ENCODE assay signal across 1 cellular context in genomic region chr9:113387560-113388230, GRCh38.
TF ChIP-seq lines count a peak whose summit lies in the region.

No MANE protein-coding gene starts in this region.

TF ChIP-seq in HepG2, 621 proteins besides CTCF, POLR2A, EP300 and RAD21 (continued from another document and continues in another):
- TF ChIP-seq, protein P1, sequence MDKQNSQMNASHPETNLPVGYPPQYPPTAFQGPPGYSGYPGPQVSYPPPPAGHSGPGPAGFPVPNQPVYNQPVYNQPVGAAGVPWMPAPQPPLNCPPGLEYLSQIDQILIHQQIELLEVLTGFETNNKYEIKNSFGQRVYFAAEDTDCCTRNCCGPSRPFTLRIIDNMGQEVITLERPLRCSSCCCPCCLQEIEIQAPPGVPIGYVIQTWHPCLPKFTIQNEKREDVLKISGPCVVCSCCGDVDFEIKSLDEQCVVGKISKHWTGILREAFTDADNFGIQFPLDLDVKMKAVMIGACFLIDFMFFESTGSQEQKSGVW (CRISPR knock-in tag; IDR thresholded peaks at IDR 0.05; ENCODE audit: borderline replicate concordance) = no peak
- TF ChIP-seq POLR2G (IDR thresholded peaks at IDR 0.05; ENCODE audit: low read depth, low read length) (peak; percentile 77), ZNF577 (CRISPR knock-in tag; IDR thresholded peaks at IDR 0.05; ENCODE audit: borderline replicate concordance, low read depth) (no peak), ZNF180 (CRISPR knock-in tag; IDR thresholded peaks at IDR 0.05; ENCODE audit: borderline replicate concordance, low read depth) (no peak), HNRNPLL (IDR thresholded peaks at IDR 0.05; ENCODE audit: low read depth, low read length, poor library complexity, severe bottlenecking) (no peak), HNF4G (IDR thresholded peaks at IDR 0.05; ENCODE audit: borderline replicate concordance, low read depth, low read length) (peak; percentile 83), HNF4G (CRISPR knock-in tag; IDR thresholded peaks at IDR 0.05; ENCODE audit: borderline replicate concordance, low read depth) (no peak; the same call in 1 of the 2 replicates), ZNF383 (CRISPR knock-in tag; IDR thresholded peaks at IDR 0.05; ENCODE audit: borderline replicate concordance) (no peak), ZC3H13 (CRISPR knock-in tag; IDR thresholded peaks at IDR 0.05) (peak; percentile 64; the same call in 1 of the 2 replicates), DMAP1 (CRISPR knock-in tag; IDR thresholded peaks at IDR 0.05) (peak; percentile 72; the same call in 1 of the 2 replicates), SP140L (CRISPR knock-in tag; IDR thresholded peaks at IDR 0.05; ENCODE audit: borderline replicate concordance) (no peak), ELF4 (CRISPR knock-in tag; IDR thresholded peaks at IDR 0.05; ENCODE audit: borderline replicate concordance) (no peak), GABPA (IDR thresholded peaks at IDR 0.05; ENCODE audit: low read depth, low read length) (no peak), GABPA (CRISPR knock-in tag; IDR thresholded peaks at IDR 0.05; ENCODE audit: low read depth) (no peak), PHF21A (CRISPR knock-in tag; IDR thresholded peaks at IDR 0.05) (peak; percentile 85), ZNF407 (CRISPR knock-in tag; IDR thresholded peaks at IDR 0.05; ENCODE audit: not compliant biosample characterization) (no peak), SRY (CRISPR knock-in tag; IDR thresholded peaks at IDR 0.05) (peak; percentile 46; the same call in 1 of the 2 replicates), HOMEZ (CRISPR knock-in tag; IDR thresholded peaks at IDR 0.05; ENCODE audit: low read depth) (0 out of 2 replicates have a peak, but pooled peaks have one; percentile 26), ZFP1 (CRISPR knock-in tag; IDR thresholded peaks at IDR 0.05) (peak; percentile 86), YEATS2 (CRISPR knock-in tag; IDR thresholded peaks at IDR 0.05; ENCODE audit: borderline replicate concordance) (peak; percentile 48; the same call in 1 of the 2 replicates), KLF15 (CRISPR knock-in tag; IDR thresholded peaks at IDR 0.05; ENCODE audit: borderline replicate concordance) (no peak), ZNF589 (CRISPR knock-in tag; conservative IDR thresholded peaks at IDR 0.05) (no peak), THAP11 (CRISPR knock-in tag; IDR thresholded peaks at IDR 0.05) (no peak; the same call in 1 of the 2 replicates), RAD51 (IDR thresholded peaks at IDR 0.05; ENCODE audit: borderline replicate concordance) (no peak), PRMT3 (CRISPR knock-in tag; IDR thresholded peaks at IDR 0.05; ENCODE audit: borderline replicate concordance, low read depth) (no peak), EHMT2 (IDR thresholded peaks at IDR 0.05; ENCODE audit: borderline replicate concordance, low read depth, low read length) (no peak), REXO4 (CRISPR knock-in tag; IDR thresholded peaks at IDR 0.05; ENCODE audit: borderline replicate concordance) (no peak), NCOA5 (CRISPR knock-in tag; IDR thresholded peaks at IDR 0.05) (no peak), ZBTB1 (CRISPR knock-in tag; IDR thresholded peaks at IDR 0.05; ENCODE audit: borderline replicate concordance) (no peak), ZSCAN30 (CRISPR knock-in tag; IDR thresholded peaks at IDR 0.05) (no peak), TOE1 (CRISPR knock-in tag; IDR thresholded peaks at IDR 0.05) (peak; percentile 53; the same call in 1 of the 2 replicates), FOXC1 (CRISPR knock-in tag; IDR thresholded peaks at IDR 0.05; ENCODE audit: borderline replicate concordance) (peak; percentile 58; the same call in 1 of the 2 replicates), PHF5A (CRISPR knock-in tag; IDR thresholded peaks at IDR 0.05; ENCODE audit: low read depth, unreplicated experiment) (peak; percentile 19), ZNF816 (CRISPR knock-in tag; IDR thresholded peaks at IDR 0.05; ENCODE audit: borderline replicate concordance) (no peak), HDAC2 (CRISPR knock-in tag; IDR thresholded peaks at IDR 0.05) (peak; percentile 86)
- TF ChIP-seq, protein P2, sequence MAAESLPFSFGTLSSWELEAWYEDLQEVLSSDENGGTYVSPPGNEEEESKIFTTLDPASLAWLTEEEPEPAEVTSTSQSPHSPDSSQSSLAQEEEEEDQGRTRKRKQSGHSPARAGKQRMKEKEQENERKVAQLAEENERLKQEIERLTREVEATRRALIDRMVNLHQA (CRISPR knock-in tag; IDR thresholded peaks at IDR 0.05) = no peak
- TF ChIP-seq, protein P3, sequence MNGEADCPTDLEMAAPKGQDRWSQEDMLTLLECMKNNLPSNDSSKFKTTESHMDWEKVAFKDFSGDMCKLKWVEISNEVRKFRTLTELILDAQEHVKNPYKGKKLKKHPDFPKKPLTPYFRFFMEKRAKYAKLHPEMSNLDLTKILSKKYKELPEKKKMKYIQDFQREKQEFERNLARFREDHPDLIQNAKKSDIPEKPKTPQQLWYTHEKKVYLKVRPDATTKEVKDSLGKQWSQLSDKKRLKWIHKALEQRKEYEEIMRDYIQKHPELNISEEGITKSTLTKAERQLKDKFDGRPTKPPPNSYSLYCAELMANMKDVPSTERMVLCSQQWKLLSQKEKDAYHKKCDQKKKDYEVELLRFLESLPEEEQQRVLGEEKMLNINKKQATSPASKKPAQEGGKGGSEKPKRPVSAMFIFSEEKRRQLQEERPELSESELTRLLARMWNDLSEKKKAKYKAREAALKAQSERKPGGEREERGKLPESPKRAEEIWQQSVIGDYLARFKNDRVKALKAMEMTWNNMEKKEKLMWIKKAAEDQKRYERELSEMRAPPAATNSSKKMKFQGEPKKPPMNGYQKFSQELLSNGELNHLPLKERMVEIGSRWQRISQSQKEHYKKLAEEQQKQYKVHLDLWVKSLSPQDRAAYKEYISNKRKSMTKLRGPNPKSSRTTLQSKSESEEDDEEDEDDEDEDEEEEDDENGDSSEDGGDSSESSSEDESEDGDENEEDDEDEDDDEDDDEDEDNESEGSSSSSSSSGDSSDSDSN (CRISPR knock-in tag; IDR thresholded peaks at IDR 0.05) = peak; percentile 52
- TF ChIP-seq, protein P4, sequence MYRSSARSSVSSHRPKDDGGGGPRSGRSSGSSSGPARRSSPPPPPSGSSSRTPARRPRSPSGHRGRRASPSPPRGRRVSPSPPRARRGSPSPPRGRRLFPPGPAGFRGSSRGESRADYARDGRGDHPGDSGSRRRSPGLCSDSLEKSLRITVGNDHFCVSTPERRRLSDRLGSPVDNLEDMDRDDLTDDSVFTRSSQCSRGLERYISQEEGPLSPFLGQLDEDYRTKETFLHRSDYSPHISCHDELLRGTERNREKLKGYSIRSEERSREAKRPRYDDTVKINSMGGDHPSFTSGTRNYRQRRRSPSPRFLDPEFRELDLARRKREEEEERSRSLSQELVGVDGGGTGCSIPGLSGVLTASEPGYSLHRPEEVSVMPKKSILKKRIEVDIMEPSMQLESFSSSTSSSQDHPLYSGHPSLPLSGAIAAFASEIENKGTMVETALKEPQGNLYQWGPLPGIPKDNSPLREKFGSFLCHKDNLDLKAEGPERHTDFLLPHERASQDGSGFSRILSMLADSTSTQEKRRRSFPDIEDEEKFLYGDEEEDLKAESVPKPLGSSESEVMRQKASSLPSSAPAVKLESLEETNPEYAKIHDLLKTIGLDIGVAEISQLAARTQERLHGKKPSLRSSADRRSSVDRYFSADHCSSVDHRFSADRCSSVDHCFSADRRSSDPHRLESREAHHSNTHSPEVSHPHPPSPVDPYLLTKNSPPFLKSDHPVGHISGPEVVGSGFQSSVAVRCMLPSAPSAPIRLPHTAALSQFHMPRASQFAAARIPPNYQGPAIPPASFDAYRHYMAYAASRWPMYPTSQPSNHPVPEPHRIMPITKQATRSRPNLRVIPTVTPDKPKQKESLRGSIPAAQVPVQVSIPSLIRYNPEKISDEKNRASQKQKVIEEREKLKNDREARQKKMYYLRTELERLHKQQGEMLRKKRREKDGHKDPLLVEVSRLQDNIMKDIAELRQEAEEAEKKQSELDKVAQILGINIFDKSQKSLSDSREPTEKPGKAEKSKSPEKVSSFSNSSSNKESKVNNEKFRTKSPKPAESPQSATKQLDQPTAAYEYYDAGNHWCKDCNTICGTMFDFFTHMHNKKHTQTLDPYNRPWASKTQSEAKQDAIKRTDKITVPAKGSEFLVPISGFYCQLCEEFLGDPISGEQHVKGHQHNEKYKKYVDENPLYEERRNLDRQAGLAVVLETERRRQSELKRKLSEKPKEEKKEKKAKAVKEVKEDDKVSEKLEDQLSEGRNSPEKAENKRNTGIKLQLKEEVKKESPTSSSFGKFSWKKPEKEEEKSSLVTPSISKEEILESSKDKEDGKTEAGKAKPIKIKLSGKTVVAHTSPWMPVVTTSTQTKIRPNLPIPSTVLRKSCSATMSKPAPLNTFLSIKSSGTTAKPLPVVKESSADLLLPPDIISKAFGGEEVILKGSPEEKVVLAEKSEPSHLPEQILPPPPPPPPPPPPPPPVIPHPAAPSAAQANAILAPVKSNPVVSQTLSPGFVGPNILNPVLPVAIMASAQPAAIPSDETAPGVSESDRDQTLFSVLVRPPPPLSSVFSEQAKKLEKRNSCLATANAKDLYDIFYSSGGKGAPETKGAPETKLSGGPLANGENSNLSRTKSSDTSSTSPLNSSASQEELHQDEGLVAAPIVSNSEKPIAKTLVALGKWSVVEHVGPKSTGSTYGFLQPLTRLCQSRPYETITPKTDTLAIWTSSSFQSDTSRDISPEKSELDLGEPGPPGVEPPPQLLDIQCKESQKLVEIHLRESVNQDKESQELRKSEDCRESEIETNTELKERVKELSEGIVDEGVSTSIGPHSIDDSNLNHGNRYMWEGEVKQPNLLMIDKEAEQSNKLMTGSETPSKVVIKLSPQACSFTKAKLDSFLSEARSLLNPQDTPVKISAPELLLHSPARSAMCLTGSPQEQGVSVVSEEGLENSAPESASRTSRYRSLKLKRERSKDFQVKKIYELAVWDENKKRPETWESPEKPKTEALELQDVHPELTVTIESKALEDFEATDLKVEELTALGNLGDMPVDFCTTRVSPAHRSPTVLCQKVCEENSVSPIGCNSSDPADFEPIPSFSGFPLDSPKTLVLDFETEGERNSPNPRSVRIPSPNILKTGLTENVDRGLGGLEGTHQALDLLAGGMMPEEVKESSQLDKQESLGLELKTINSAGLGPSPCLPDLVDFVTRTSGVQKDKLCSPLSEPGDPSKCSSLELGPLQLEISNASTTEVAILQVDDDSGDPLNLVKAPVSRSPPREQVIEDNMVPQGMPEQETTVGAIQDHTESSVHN (CRISPR knock-in tag; IDR thresholded peaks at IDR 0.05) = no peak
